Comparison of ENCODE assay signal across 8 cellular contexts in the genomic region with DNA sequence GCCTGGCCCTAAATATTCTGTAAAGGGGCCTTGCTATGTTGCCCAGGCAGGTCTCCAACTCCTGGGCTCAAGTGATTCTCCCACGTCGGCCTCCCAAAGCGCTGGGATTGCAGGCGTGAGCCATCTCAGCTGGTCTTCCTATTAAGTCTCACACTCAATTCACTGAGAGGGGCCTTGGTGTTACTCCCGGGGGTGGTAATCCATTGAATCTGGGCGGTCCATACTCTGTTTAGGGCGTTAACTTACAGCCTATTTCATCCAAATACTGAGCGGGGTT. TPM values are rescaled to one million over a fixed set of nuclear protein-coding genes. Genes with fewer than 3 reads are reported as not detected.
DNase-seq lines count a peak whose midpoint lies in the region; ATAC-seq, FAIRE-seq and TF ChIP-seq lines count a peak whose summit lies in the region.

No MANE protein-coding gene starts in this region.

- no peak for TF ChIP-seq EP300 in K562 (IDR thresholded peaks at IDR 0.05; ENCODE audit: low read length)
- no peak for TF ChIP-seq EP300 in transverse colon (IDR thresholded peaks at IDR 0.05; ENCODE audit: low read depth)

- no peak for TF ChIP-seq RAD21 in K562 (CRISPR knock-in tag; conservative IDR thresholded peaks at IDR 0.05 in 1 of 2, IDR thresholded peaks at IDR 0.05 in 1 of 2)

- CTCF ChIA-PET in K562 (lab: Yijun Ruan, JAX; ENCODE audit: low intra/inter-chr PET ratio): no interaction called here

- H3K27me3 ChIP-seq in K562 (ENCODE audit: control insufficient read depth in 2 of 2, insufficient read depth in 2 of 2, low read length in 2 of 2): no peaks in the 10 kb centered on the region
- H3K27me3 ChIP-seq in transverse colon: no peaks in the 10 kb centered on the region

- peak; percentile 11 for FAIRE-seq in K562 (lab: Jason Lieb, UNC)

- POLR2A ChIA-PET in K562 (lab: Yijun Ruan, JAX): interaction anchor here (0.7 to 6.2 kb wide), 6 partner anchors 13 to 202 kb away, joined by 3 to 144 read pairs (median 4); partner anchors contain the start of genes SLC12A9 and UFSP1

- ATAC-seq in K562: peak; percentile 23
- ATAC-seq in HG03460 (IDR thresholded peaks at IDR 0.05; ENCODE audit: unreplicated experiment): no peak

- no TSS peak for BruUV-seq in K562 (replicated peaks; lab: Mats Ljungman, UMichigan)

- H3K9ac ChIP-seq in K562 (ENCODE audit: insufficient read depth in 1 of 2, low read depth in 2 of 2, low read length in 2 of 2): peak overlapping the region; percentile 94 to 98

- peak overlapping the region; percentile 88 for H2AFZ ChIP-seq in K562 (ENCODE audit: low read depth, low read length)

- in situ Hi-C loops in K562 (cut with MboI): no loop called here
- in situ Hi-C loops in transverse colon (cut with MboI; ENCODE audit: low pct_ligation_motif_present in 1 of 4, low pct_unique_long_range_greater_than_20kb in 1 of 4, low sequenced_read_pairs in 3 of 4): loop anchor here in 1 of 4 donors (25.0 kb wide), 1 partner anchor 162 kb away; the partner anchor contains the start of genes EPO and POP7

- peak overlapping the region; percentile 100 for H3K4me3 ChIP-seq in K562
- H3K4me3 ChIP-seq in lower leg skin (ENCODE audit: low read depth, poor library complexity, severe bottlenecking): peak overlapping the region; percentile 37
- H3K4me3 ChIP-seq in transverse colon: peak overlapping the region; percentile 47 to 91 (median 87)

- H3K36me3 ChIP-seq in K562 (ENCODE audit: control insufficient read depth, insufficient read depth, low read length): peaks cover 88% of the 10 kb centered on the region
- H3K36me3 ChIP-seq in transverse colon: peaks cover 0 to 4% (median 0%) of the 10 kb centered on the region in 4 donors

- peaks cover 58% of the 10 kb centered on the region for H3K79me2 ChIP-seq in K562 (ENCODE audit: control insufficient read depth, insufficient read depth, low read length)

- TF ChIP-seq POLR2A in K562 (conservative IDR thresholded peaks at IDR 0.05): no peak
- TF ChIP-seq POLR2A in lower leg skin (IDR thresholded peaks at IDR 0.05): no peak
- no peak for TF ChIP-seq POLR2A in transverse colon (IDR thresholded peaks at IDR 0.05)

- H3K4me2 ChIP-seq in K562 (ENCODE audit: insufficient read depth, low read length): peak overlapping the region; percentile 100

- whole genome bisulfite sequencing in K562 (ENCODE audit: insufficient coverage, low coverage, missing lambda C conversion rate): 18% methylated on average over 8 of the region's 8 CpGs
- WGBS in lower leg skin, 2 donors: 36 to 63% methylated on average over 8 of the region's 8 CpGs
- WGBS in transverse colon (ENCODE audit: low coverage in 1 of 2), 2 donors: 67% methylated on average over 8 of the region's 8 CpGs; no CpG with 5 or more reads in 1 of the 2 donors

- DNase-seq in activated CD8-positive, alpha-beta memory T cell treated with anti-CD3 and anti-CD28 coated beads for 24 hours: peak; percentile 63
- no peak for DNase-seq in activated CD8-positive, alpha-beta memory T cell treated with anti-CD3 and anti-CD28 coated beads, Interleukin-2, amount 50 U/mL, for 4 hours
- no peak for DNase-seq in K562 (ENCODE audit: extremely low read depth in 1 of 4, low spot score in 3 of 4)
- no peak for DNase-seq in lower leg skin (ENCODE audit: low spot score in 2 of 2)
- no peak for DNase-seq in transverse colon
- no peak for DNase-seq in stimulated activated CD4-positive, alpha-beta T cell treated with anti-CD3 and anti-CD28 coated beads, Interleukin-4, amount 100 ng/mL, for 4 hours
- DNase-seq in NCI-H2029 (lab: John Stamatoyannopoulos, UW): no peak

- intact Hi-C loops in K562 (cut with micrococcal nuclease) (no loop called here), lower leg skin (cut with DNase I; ENCODE audit: low total_unique reads) (no loop called here), transverse colon (cut with DNase I; ENCODE audit: low total_unique reads) (no loop called here)

- TF ChIP-seq CTCF in K562 (IDR thresholded peaks at IDR 0.05 in 2 of 3, conservative IDR thresholded peaks at IDR 0.05 in 1 of 3; ENCODE audit: insufficient read depth in 2 of 3, low read depth in 1 of 3, low read length in 3 of 3) (no peak), lower leg skin (IDR thresholded peaks at IDR 0.05) (no peak), transverse colon (IDR thresholded peaks at IDR 0.05) (no peak)

- H3K4me1 ChIP-seq in K562 (replicated peaks in 1 of 2; ENCODE audit: control insufficient read depth in 2 of 2, insufficient read depth in 2 of 2, low read length in 2 of 2) (peaks cover 20 to 48% of the 10 kb centered on the region in 2 experiments; a peak in 4 of 5 replicates), transverse colon (peaks cover 11 to 45% (median 24%) of the 10 kb centered on the region in 4 donors)

- no peaks in the 10 kb centered on the region for H3K9me1 ChIP-seq in K562 (ENCODE audit: control insufficient read depth, insufficient read depth, low read length)

- peaks cover 6% of the 10 kb centered on the region; the same call in 1 of the 2 replicates for H4K20me1 ChIP-seq in K562 (replicated peaks; ENCODE audit: control insufficient read depth, insufficient read depth, low read length)

- H3K27ac ChIP-seq in K562 (ENCODE audit: extremely low read depth, low read depth, low read length): peak overlapping the region; percentile 96
- H3K27ac ChIP-seq in transverse colon: peak overlapping the region; percentile 93 to 96 (median 95)

- no peaks in the 10 kb centered on the region for H3K9me3 ChIP-seq in K562 (replicated peaks; ENCODE audit: control insufficient read depth, insufficient read depth, low read depth, low read length)
- no peaks in the 10 kb centered on the region for H3K9me3 ChIP-seq in transverse colon

RNA-seq across cellular contexts. Expression of gene SRRT, which starts 0.7 kb away (rescaled TPM):
- total RNA-seq in K562 (2011; cell fraction: chromatin; rRNA removed; ENCODE audit: low replicate concordance): 448 and 751 TPM in 2 replicates
- 282 and 327 TPM in 2 replicates for total RNA-seq in K562 (2011; cell fraction: nucleolus; rRNA removed)
- total RNA-seq in K562 (2011; cell fraction: nucleoplasm; rRNA removed): 310 and 324 TPM in 2 replicates
- 155 and 156 TPM in 2 replicates for total RNA-seq in K562 (2014; rRNA removed)
- 51.8 and 71.6 TPM in 2 replicates for total RNA-seq in K562 (2014; rRNA removed; fragmentation: Illumina TruSeq; extraction: Trizol)
- 80.6 and 84.4 TPM in 2 replicates for total RNA-seq in K562 (2015; rRNA removed; fragmentation: Illumina TruSeq; extraction: Trizol)
- 238 and 263 TPM in 2 replicates for total RNA-seq in K562 (2021)
- polyA plus RNA-seq in K562 (2011; rRNA removed): 36.5 and 68.2 TPM in 2 replicates
- polyA plus RNA-seq in K562 (2011; cell fraction: cytosol; rRNA removed): 31.1 and 47.3 TPM in 2 replicates
- polyA plus RNA-seq in K562 (2011; cell fraction: nucleus; rRNA removed): 397 and 581 TPM in 2 replicates
- 151 and 218 TPM in 2 replicates for polyA plus RNA-seq in K562 (2012)
- 143 and 145 TPM in 2 replicates for polyA plus RNA-seq in K562 (2014; fragmentation: Illumina TruSeq; extraction: Trizol)
- polyA plus RNA-seq in K562 (2014; fragmentation: Nextera tagmentation; extraction: Ambion mirVana): 10 to 100 TPM; 10.3 to 16.7 TPM
- 140 and 171 TPM in 2 replicates for polyA plus RNA-seq in K562 (2014; rRNA removed)
- 33.4 and 36.1 TPM in 2 replicates for polyA minus RNA-seq in K562 (2011; rRNA and poly(A)+ RNA removed)
- 63.2 and 87.3 TPM in 2 replicates for polyA minus RNA-seq in K562 (2011; cell fraction: cytosol; rRNA and poly(A)+ RNA removed)
- polyA minus RNA-seq in K562 (2011; cell fraction: nucleus; rRNA and poly(A)+ RNA removed): 122 and 159 TPM in 2 replicates
- total RNA-seq in lower leg skin: 100 to 1,000 TPM in 2 of 4 donors, 10 to 100 TPM in 2; 73.3 to 129 (median 107) TPM
- 100 to 1,000 TPM in 2 of 4 donors, 10 to 100 TPM in 2; 64.6 to 217 (median 103) TPM for total RNA-seq in transverse colon

RNA-seq across cellular contexts. Expression of gene TRIP6, which starts 7.1 kb away (rescaled TPM):
- total RNA-seq in K562 (2011; cell fraction: chromatin; rRNA removed; ENCODE audit: low replicate concordance): 66.0 and 118 TPM in 2 replicates
- total RNA-seq in K562 (2011; cell fraction: nucleolus; rRNA removed): 92.2 and 99.2 TPM in 2 replicates
- 66.9 and 80.3 TPM in 2 replicates for total RNA-seq in K562 (2011; cell fraction: nucleoplasm; rRNA removed)
- total RNA-seq in K562 (2014; rRNA removed): 104 and 108 TPM in 2 replicates
- 28.3 and 28.9 TPM in 2 replicates for total RNA-seq in K562 (2014; rRNA removed; fragmentation: Illumina TruSeq; extraction: Trizol)
- 85.7 and 90.5 TPM in 2 replicates for total RNA-seq in K562 (2015; rRNA removed; fragmentation: Illumina TruSeq; extraction: Trizol)
- 141 and 148 TPM in 2 replicates for total RNA-seq in K562 (2021)
- polyA plus RNA-seq in K562 (2011; rRNA removed): 48.5 and 54.0 TPM in 2 replicates
- 55.2 and 103 TPM in 2 replicates for polyA plus RNA-seq in K562 (2011; cell fraction: cytosol; rRNA removed)
- 104 and 125 TPM in 2 replicates for polyA plus RNA-seq in K562 (2011; cell fraction: nucleus; rRNA removed)
- 96.4 and 111 TPM in 2 replicates for polyA plus RNA-seq in K562 (2012)
- polyA plus RNA-seq in K562 (2014; fragmentation: Illumina TruSeq; extraction: Trizol): 35.6 and 78.2 TPM in 2 replicates
- polyA plus RNA-seq in K562 (2014; fragmentation: Nextera tagmentation; extraction: Ambion mirVana): 10 to 100 TPM in 1 of 2 experiments, 1 to 10 TPM in 1; 5.9 to 12.0 TPM
- polyA plus RNA-seq in K562 (2014; rRNA removed): 103 and 112 TPM in 2 replicates
- 16.6 and 36.4 TPM in 2 replicates for polyA minus RNA-seq in K562 (2011; rRNA and poly(A)+ RNA removed)
- polyA minus RNA-seq in K562 (2011; cell fraction: cytosol; rRNA and poly(A)+ RNA removed): 27.3 and 36.2 TPM in 2 replicates
- 31.2 and 31.5 TPM in 2 replicates for polyA minus RNA-seq in K562 (2011; cell fraction: nucleus; rRNA and poly(A)+ RNA removed)
- 10 to 100 TPM; 71.8 to 88.7 (median 81.0) TPM for total RNA-seq in lower leg skin
- total RNA-seq in transverse colon: 10 to 100 TPM; 10.9 to 24.3 (median 21.2) TPM

RNA-seq across cellular contexts. Expression of gene UFSP1, which starts 15.3 kb away (rescaled TPM):
- total RNA-seq in K562 (2011; cell fraction: chromatin; rRNA removed; ENCODE audit: low replicate concordance): 2.3 and 9.4 TPM in 2 replicates
- 15.4 and 16.7 TPM in 2 replicates for total RNA-seq in K562 (2011; cell fraction: nucleolus; rRNA removed)
- total RNA-seq in K562 (2011; cell fraction: nucleoplasm; rRNA removed): 6.6 and 8.9 TPM in 2 replicates
- total RNA-seq in K562 (2014; rRNA removed) (18.8 and 20.9 TPM in 2 replicates), K562 (2014; rRNA removed; fragmentation: Illumina TruSeq; extraction: Trizol) (1.4 and 2.1 TPM in 2 replicates), K562 (2015; rRNA removed; fragmentation: Illumina TruSeq; extraction: Trizol) (3.5 and 3.7 TPM in 2 replicates), K562 (2021) (7.8 and 8.5 TPM in 2 replicates), lower leg skin (1 to 10 TPM; 3.9 to 6.1 (median 5.2) TPM), transverse colon (10 to 100 TPM in 1 of 4 donors, 1 to 10 TPM in 2, not detected in 1; 1.3 to 19.1 (median 3.7) TPM)
- polyA plus RNA-seq in K562 (2011; rRNA removed) (1.7 and 2.3 TPM in 2 replicates), K562 (2014; fragmentation: Illumina TruSeq; extraction: Trizol) (1.3 and 2.0 TPM in 2 replicates), K562 (2014; fragmentation: Nextera tagmentation; extraction: Ambion mirVana) (under 1 TPM; 0.50 to 0.53 TPM), K562 (2014; rRNA removed) (13.5 and 14.3 TPM in 2 replicates)
- polyA plus RNA-seq in K562 (2011; cell fraction: cytosol; rRNA removed): 1.4 and 7.3 TPM in 2 replicates
- 2.0 and 9.3 TPM in 2 replicates for polyA plus RNA-seq in K562 (2011; cell fraction: nucleus; rRNA removed)
- 4.0 and 6.4 TPM in 2 replicates for polyA plus RNA-seq in K562 (2012)
- polyA minus RNA-seq in K562 (2011; rRNA and poly(A)+ RNA removed): 1.4 and 2.4 TPM in 2 replicates
- 3.8 and 6.0 TPM in 2 replicates for polyA minus RNA-seq in K562 (2011; cell fraction: cytosol; rRNA and poly(A)+ RNA removed)
- 13.9 and 15.2 TPM in 2 replicates for polyA minus RNA-seq in K562 (2011; cell fraction: nucleus; rRNA and poly(A)+ RNA removed)

RNA-seq across cellular contexts. Expression of gene ACHE, which starts 21.4 kb away (rescaled TPM):
- 9.6 and 34.7 TPM in 2 replicates for total RNA-seq in K562 (2011; cell fraction: chromatin; rRNA removed; ENCODE audit: low replicate concordance)
- 25.8 and 31.3 TPM in 2 replicates for total RNA-seq in K562 (2011; cell fraction: nucleolus; rRNA removed)
- total RNA-seq in K562 (2011; cell fraction: nucleoplasm; rRNA removed): 17.1 and 17.3 TPM in 2 replicates
- total RNA-seq in K562 (2014; rRNA removed): 2.7 and 4.0 TPM in 2 replicates
- 0.54 and 0.84 TPM in 2 replicates for total RNA-seq in K562 (2014; rRNA removed; fragmentation: Illumina TruSeq; extraction: Trizol)
- total RNA-seq in K562 (2015; rRNA removed; fragmentation: Illumina TruSeq; extraction: Trizol): 0.51 and 0.87 TPM in 2 replicates
- total RNA-seq in K562 (2021): 7.5 and 8.8 TPM in 2 replicates
- polyA plus RNA-seq in K562 (2011; rRNA removed): 2.5 and 2.8 TPM in 2 replicates
- 1.4 and 6.8 TPM in 2 replicates for polyA plus RNA-seq in K562 (2011; cell fraction: cytosol; rRNA removed)
- 9.7 and 46.1 TPM in 2 replicates for polyA plus RNA-seq in K562 (2011; cell fraction: nucleus; rRNA removed)
- polyA plus RNA-seq in K562 (2012): 2.2 and 3.3 TPM in 2 replicates
- polyA plus RNA-seq in K562 (2014; fragmentation: Illumina TruSeq; extraction: Trizol): 1.9 and 4.2 TPM in 2 replicates
- under 1 TPM; 0.04 to 0.06 TPM for polyA plus RNA-seq in K562 (2014; fragmentation: Nextera tagmentation; extraction: Ambion mirVana)
- 8.0 and 9.3 TPM in 2 replicates for polyA plus RNA-seq in K562 (2014; rRNA removed)
- polyA minus RNA-seq in K562 (2011; rRNA and poly(A)+ RNA removed): 0.21 and 1.3 TPM in 2 replicates
- polyA minus RNA-seq in K562 (2011; cell fraction: cytosol; rRNA and poly(A)+ RNA removed): 1.2 and 5.0 TPM in 2 replicates
- 3.3 and 3.9 TPM in 2 replicates for polyA minus RNA-seq in K562 (2011; cell fraction: nucleus; rRNA and poly(A)+ RNA removed)
- 1 to 10 TPM in 2 of 4 donors, under 1 TPM in 1, not detected in 1; 0.88 to 2.7 (median 1.1) TPM for total RNA-seq in lower leg skin
- total RNA-seq in transverse colon: 10 to 100 TPM in 3 of 4 donors, 1 to 10 TPM in 1; 3.8 to 29.9 (median 14.3) TPM

RNA-seq across cellular contexts. Expression of gene SLC12A9, which starts 21.7 kb away (rescaled TPM):
- total RNA-seq in K562 (2011; cell fraction: chromatin; rRNA removed; ENCODE audit: low replicate concordance): 27.9 and 65.1 TPM in 2 replicates
- total RNA-seq in K562 (2011; cell fraction: nucleolus; rRNA removed): 41.7 and 43.0 TPM in 2 replicates
- total RNA-seq in K562 (2011; cell fraction: nucleoplasm; rRNA removed): 36.7 and 51.5 TPM in 2 replicates
- total RNA-seq in K562 (2014; rRNA removed) (10.7 and 13.8 TPM in 2 replicates), K562 (2014; rRNA removed; fragmentation: Illumina TruSeq; extraction: Trizol) (3.3 and 6.1 TPM in 2 replicates), K562 (2015; rRNA removed; fragmentation: Illumina TruSeq; extraction: Trizol) (7.9 and 10.7 TPM in 2 replicates), K562 (2021) (18.7 and 20.2 TPM in 2 replicates), lower leg skin (10 to 100 TPM; 14.0 to 32.9 (median 21.8) TPM), transverse colon (10 to 100 TPM; 21.0 to 46.2 (median 23.1) TPM)
- polyA plus RNA-seq in K562 (2011; rRNA removed) (8.4 and 10.6 TPM in 2 replicates), K562 (2014; fragmentation: Illumina TruSeq; extraction: Trizol) (11.7 and 13.7 TPM in 2 replicates), K562 (2014; fragmentation: Nextera tagmentation; extraction: Ambion mirVana) (under 1 TPM; 0.06 to 0.17 TPM), K562 (2014; rRNA removed) (14.6 and 15.6 TPM in 2 replicates)
- 7.7 and 17.8 TPM in 2 replicates for polyA plus RNA-seq in K562 (2011; cell fraction: cytosol; rRNA removed)
- polyA plus RNA-seq in K562 (2011; cell fraction: nucleus; rRNA removed): 38.4 and 65.5 TPM in 2 replicates
- 14.9 and 15.6 TPM in 2 replicates for polyA plus RNA-seq in K562 (2012)
- polyA minus RNA-seq in K562 (2011; rRNA and poly(A)+ RNA removed): 3.3 and 4.6 TPM in 2 replicates
- 8.4 and 8.9 TPM in 2 replicates for polyA minus RNA-seq in K562 (2011; cell fraction: cytosol; rRNA and poly(A)+ RNA removed)
- polyA minus RNA-seq in K562 (2011; cell fraction: nucleus; rRNA and poly(A)+ RNA removed): 5.8 and 7.0 TPM in 2 replicates

Comparison
In these comparisons a context has a peak if more than half of its experiments do, and no peak if none do; other contexts are left out.
1. H3K4me3 ChIP-seq: peak in every context shown above with its lines; median percentile 100 in K562; 87 in transverse colon; 37 in lower leg skin.